In genomic region chr2:48346124-48346536, GRCh38 we compare ENCODE assay signal across 1 cellular context.
TF ChIP-seq lines count a peak whose summit lies in the region.

No MANE protein-coding gene starts in this region.

TF ChIP-seq in liver, 16 proteins besides CTCF, POLR2A, EP300 and RAD21 (continued from another document):
- TF ChIP-seq REST (IDR thresholded peaks at IDR 0.05) (peak; percentile 77), JUND (IDR thresholded peaks at IDR 0.05) (peak; percentile 82 to 88), YY1 (IDR thresholded peaks at IDR 0.05) (peak; percentile 87), HNF4A (conservative IDR thresholded peaks at IDR 0.05) (peak; percentile 74 to 82), HNF4G (IDR thresholded peaks at IDR 0.05) (no peak)
